7 cellular contexts compared by ENCODE assay signal in the genomic region with DNA sequence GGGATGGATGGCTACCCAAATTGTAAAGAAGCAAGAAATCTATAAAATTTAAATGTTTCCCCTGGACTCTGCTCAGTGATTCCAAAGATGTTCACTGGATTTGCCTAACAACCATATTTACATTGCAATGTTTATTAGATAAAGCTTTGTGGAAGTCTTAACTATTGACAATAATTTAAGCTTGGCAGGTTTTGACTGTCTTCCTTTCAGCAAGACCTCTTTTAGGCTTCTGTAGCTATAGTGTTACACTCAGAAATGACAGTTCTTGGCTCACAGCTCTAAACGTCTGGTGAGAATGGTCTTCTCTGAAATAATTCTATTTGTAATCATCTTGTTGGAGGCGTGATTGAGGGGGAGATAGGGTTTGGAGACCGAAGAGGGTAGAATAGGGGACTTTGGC. TPM values are rescaled to one million over a fixed set of nuclear protein-coding genes. Genes with fewer than 3 reads are reported as not detected.
"Had no signal": no experiment of that assay in that cellular context is flagged by ENCODE, and none has a peak within 500 bp of the region (broad histone marks: within the 10 kb centered on the region; RNA-seq: fewer than 3 reads in every experiment).

No MANE protein-coding gene starts in this region.

- H3K27me3 Mint-ChIP-seq: IgD-negative memory B cell had no signal

- H3K4me3 Mint-ChIP-seq: GM23338, H9, IgD-negative memory B cell had no signal

- ATAC-seq: GM23338 had no signal

- DNase-seq: H9, HCEC 1CT, KBM-7 had no signal

- H3K9me3 Mint-ChIP-seq: GM23338, H9, IgD-negative memory B cell had no signal

- H3K27ac Mint-ChIP-seq: GM23338 had no signal

RNA-seq across cellular contexts. Expression of a gene that starts 44.8 kb away (rescaled TPM):
- total RNA-seq: GM23338, H1, H9, HT-29 had no signal
- polyA plus RNA-seq: GM23338, H1 had no signal
